Comparison of ENCODE assay signal across 1 cellular context in the genomic region with DNA sequence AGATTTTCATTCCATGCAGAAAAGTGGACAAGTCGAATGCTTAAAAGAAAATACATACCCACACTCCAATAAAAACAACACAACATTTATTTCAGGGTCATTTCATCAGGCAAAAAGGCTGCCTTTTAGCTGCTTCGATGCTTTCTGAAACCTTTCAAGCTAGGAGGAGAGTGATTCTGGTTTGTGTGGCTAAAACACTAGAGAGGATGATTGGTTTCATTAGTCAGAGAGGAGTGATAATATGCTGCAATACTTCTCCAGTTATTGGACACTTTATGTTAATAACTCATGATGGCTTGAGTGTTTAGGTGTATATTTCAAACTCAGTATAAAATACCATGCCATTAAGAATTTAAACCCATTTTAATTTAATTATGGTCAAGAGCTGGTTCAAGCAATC.
TF ChIP-seq lines count a peak whose summit lies in the region.

No MANE protein-coding gene starts in this region.

TF ChIP-seq in GM23338, 12 proteins besides CTCF, POLR2A, EP300 and RAD21 (continued from another document):
- TF ChIP-seq, protein P1, sequence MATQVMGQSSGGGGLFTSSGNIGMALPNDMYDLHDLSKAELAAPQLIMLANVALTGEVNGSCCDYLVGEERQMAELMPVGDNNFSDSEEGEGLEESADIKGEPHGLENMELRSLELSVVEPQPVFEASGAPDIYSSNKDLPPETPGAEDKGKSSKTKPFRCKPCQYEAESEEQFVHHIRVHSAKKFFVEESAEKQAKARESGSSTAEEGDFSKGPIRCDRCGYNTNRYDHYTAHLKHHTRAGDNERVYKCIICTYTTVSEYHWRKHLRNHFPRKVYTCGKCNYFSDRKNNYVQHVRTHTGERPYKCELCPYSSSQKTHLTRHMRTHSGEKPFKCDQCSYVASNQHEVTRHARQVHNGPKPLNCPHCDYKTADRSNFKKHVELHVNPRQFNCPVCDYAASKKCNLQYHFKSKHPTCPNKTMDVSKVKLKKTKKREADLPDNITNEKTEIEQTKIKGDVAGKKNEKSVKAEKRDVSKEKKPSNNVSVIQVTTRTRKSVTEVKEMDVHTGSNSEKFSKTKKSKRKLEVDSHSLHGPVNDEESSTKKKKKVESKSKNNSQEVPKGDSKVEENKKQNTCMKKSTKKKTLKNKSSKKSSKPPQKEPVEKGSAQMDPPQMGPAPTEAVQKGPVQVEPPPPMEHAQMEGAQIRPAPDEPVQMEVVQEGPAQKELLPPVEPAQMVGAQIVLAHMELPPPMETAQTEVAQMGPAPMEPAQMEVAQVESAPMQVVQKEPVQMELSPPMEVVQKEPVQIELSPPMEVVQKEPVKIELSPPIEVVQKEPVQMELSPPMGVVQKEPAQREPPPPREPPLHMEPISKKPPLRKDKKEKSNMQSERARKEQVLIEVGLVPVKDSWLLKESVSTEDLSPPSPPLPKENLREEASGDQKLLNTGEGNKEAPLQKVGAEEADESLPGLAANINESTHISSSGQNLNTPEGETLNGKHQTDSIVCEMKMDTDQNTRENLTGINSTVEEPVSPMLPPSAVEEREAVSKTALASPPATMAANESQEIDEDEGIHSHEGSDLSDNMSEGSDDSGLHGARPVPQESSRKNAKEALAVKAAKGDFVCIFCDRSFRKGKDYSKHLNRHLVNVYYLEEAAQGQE (IDR thresholded peaks at IDR 0.05; ENCODE audit: unreplicated experiment): no peak
- no peak for TF ChIP-seq EZH2phosphoT487 (IDR thresholded peaks at IDR 0.05; ENCODE audit: unreplicated experiment)
- TF ChIP-seq, protein P2, sequence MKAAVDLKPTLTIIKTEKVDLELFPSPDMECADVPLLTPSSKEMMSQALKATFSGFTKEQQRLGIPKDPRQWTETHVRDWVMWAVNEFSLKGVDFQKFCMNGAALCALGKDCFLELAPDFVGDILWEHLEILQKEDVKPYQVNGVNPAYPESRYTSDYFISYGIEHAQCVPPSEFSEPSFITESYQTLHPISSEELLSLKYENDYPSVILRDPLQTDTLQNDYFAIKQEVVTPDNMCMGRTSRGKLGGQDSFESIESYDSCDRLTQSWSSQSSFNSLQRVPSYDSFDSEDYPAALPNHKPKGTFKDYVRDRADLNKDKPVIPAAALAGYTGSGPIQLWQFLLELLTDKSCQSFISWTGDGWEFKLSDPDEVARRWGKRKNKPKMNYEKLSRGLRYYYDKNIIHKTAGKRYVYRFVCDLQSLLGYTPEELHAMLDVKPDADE (IDR thresholded peaks at IDR 0.05): no peak
- no peak for TF ChIP-seq NANOG (IDR thresholded peaks at IDR 0.05; ENCODE audit: borderline replicate concordance)
- TF ChIP-seq ZNF331 (CRISPR knock-in tag; IDR thresholded peaks at IDR 0.05; ENCODE audit: low read depth): no peak
- TF ChIP-seq STAT1 (IDR thresholded peaks at IDR 0.05; ENCODE audit: unreplicated experiment): no peak
